9 cellular contexts compared by ENCODE assay signal in the genomic region with DNA sequence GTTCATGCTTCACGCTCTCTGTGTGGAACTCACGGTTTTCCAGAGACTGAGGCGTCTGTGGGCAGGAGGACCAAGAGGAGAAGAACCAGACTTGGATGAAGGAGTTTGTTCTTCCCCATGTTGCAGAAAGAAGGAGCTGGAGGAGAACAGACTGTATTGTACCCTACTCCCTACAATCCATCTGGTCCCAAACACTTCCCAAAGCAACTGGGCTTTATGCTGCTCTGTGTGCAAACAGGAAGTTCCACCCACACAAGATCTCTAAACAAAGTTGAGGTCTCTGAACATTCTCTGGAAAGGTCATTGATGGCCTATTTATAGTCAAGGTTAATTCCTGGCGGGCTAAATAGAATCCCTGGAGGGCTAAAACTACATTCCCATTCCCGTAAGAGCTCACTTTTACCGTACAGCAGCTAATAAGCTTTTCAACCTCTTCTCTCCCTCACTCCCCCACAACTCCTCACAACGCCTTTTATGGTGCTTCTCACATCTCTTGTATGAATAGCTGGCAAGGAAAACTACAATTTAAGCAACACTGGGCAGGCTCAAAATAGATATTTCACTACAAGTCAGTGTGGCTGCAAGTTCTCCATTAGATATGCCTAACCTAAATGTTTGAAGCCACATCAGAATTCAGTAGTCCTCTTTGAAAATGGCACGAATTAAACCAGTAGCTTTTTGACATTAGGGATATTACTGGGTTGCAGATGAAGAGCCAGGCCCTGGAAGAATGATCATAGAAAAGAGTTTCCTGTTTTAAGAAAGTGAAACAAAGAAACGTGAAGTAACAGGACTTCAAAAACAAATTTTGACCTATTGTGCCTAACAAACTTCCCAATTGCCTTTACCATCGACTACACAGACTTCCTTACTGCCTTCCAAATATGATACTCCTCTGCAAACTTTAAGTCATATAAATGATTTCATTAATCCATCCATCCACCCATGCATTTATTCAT. TPM values are rescaled to one million over a fixed set of nuclear protein-coding genes. Genes with fewer than 3 reads are reported as not detected.
DNase-seq lines count a peak whose midpoint lies in the region; FAIRE-seq and TF ChIP-seq lines count a peak whose summit lies in the region.
"Had no signal": no experiment of that assay in that cellular context is flagged by ENCODE, and none has a peak within 500 bp of the region (broad histone marks: within the 10 kb centered on the region; RNA-seq: fewer than 3 reads in every experiment).

A gene (minus strand): TSS at position 189 of the 959 bp plus-strand sequence. CDS start 70 bp downstream, at position 119.

- peaks cover 2% of the 10 kb centered on the region for H3K27me3 Mint-ChIP-seq in activated CD4-positive, alpha-beta T cell treated with anti-CD3 and anti-CD28 coated beads, Interleukin-2, amount 10 ng/mL, durations not matched to agents 24 days and 14 days
- H3K27me3 Mint-ChIP-seq in neural crest cell (ENCODE audit: low read depth): no peaks in the 10 kb centered on the region

- intact Hi-C loops in activated CD4-positive, alpha-beta T cell treated with anti-CD3 and anti-CD28 coated beads, Interleukin-2, amount 10 ng/mL, durations not matched to agents 24 days and 14 days (cut with micrococcal nuclease): no loop called here

- DNase-seq in activated CD4-positive, alpha-beta T cell treated with anti-CD3 and anti-CD28 coated beads, Interleukin-2, amount 10 ng/mL, durations not matched to agents 24 days and 14 days: peak; percentile 11
- DNase-seq in activated CD4-positive, alpha-beta T cell treated with anti-CD3 and anti-CD28 coated beads, Interleukin-2, amount 50 U/mL, for 4 hours: no peak
- DNase-seq in globus pallidus (ENCODE audit: low spot score): peak; percentile 43
- no peak for DNase-seq in neural crest cell (ENCODE audit: low read depth, low spot score)
- peak; percentile 26 for DNase-seq in urothelium cell line (ENCODE audit: low spot score)
- DNase-seq in C1 segment of cervical spinal cord (lab: John Stamatoyannopoulos, UW): no peak
- no peak for DNase-seq in NCI-H2029 (lab: John Stamatoyannopoulos, UW)
- no peak for DNase-seq in DMS 273 treated with DMSO at 0.1 percent for 48 hours (lab: John Stamatoyannopoulos, UW)

- no peak within 1 kb of the TSS for H3K27ac Mint-ChIP-seq in activated CD4-positive, alpha-beta T cell treated with anti-CD3 and anti-CD28 coated beads, Interleukin-2, amount 10 ng/mL, durations not matched to agents 24 days and 14 days
- peak within 1 kb of the TSS; percentile 16 for H3K27ac Mint-ChIP-seq in neural crest cell (ENCODE audit: unreplicated experiment)

- H3K4me1 Mint-ChIP-seq in activated CD4-positive, alpha-beta T cell treated with anti-CD3 and anti-CD28 coated beads, Interleukin-2, amount 10 ng/mL, durations not matched to agents 24 days and 14 days: peaks cover 5% of the 10 kb centered on the region
- peaks cover 42% of the 10 kb centered on the region for H3K4me1 Mint-ChIP-seq in neural crest cell

- no peak for TF ChIP-seq CTCF in neural crest cell (conservative IDR thresholded peaks at IDR 0.05)

- FAIRE-seq in urothelium cell line (lab: Jason Lieb, UNC): no peak
- FAIRE-seq: A549 had no signal

- H3K9me3 Mint-ChIP-seq in activated CD4-positive, alpha-beta T cell treated with anti-CD3 and anti-CD28 coated beads, Interleukin-2, amount 10 ng/mL, durations not matched to agents 24 days and 14 days: no peaks in the 10 kb centered on the region
- H3K9me3 Mint-ChIP-seq in neural crest cell: no peaks in the 10 kb centered on the region

- no peaks in the 10 kb centered on the region for H3K36me3 Mint-ChIP-seq in activated CD4-positive, alpha-beta T cell treated with anti-CD3 and anti-CD28 coated beads, Interleukin-2, amount 10 ng/mL, durations not matched to agents 24 days and 14 days (ENCODE audit: low read depth)
- peaks cover 12% of the 10 kb centered on the region for H3K36me3 Mint-ChIP-seq in neural crest cell (ENCODE audit: low read depth)

- no peak within 1 kb of the TSS for H3K4me3 Mint-ChIP-seq in activated CD4-positive, alpha-beta T cell treated with anti-CD3 and anti-CD28 coated beads, Interleukin-2, amount 10 ng/mL, durations not matched to agents 24 days and 14 days
- H3K4me3 Mint-ChIP-seq in neural crest cell: peak within 1 kb of the TSS; percentile 56

RNA-seq across cellular contexts. Expression of the gene that starts here (rescaled TPM):
- not detected in 2 replicates for total RNA-seq in activated CD4-positive, alpha-beta T cell treated with anti-CD3 and anti-CD28 coated beads, Interleukin-2, amount 10 ng/mL, durations not matched to agents 24 days and 14 days
- 66.4 and 76.7 TPM in 2 replicates for total RNA-seq in neural crest cell

Comparison
In these comparisons a context has a peak if more than half of its experiments do, and no peak if none do; other contexts are left out.
1. RNA of the gene that starts here (total RNA-seq): 66.4 to 76.7 TPM in neural crest cell; not detected in activated CD4-positive, alpha-beta T cell treated with anti-CD3 and anti-CD28 coated beads, Interleukin-2, amount 10 ng/mL, durations not matched to agents 24 days and 14 days; every median in the first group is over 10 times any median in the second.
2. Peak in DNase-seq in activated CD4-positive, alpha-beta T cell treated with anti-CD3 and anti-CD28 coated beads, Interleukin-2, amount 10 ng/mL, durations not matched to agents 24 days and 14 days; RNA of the gene not detected or under 1 TPM.
3. DNase-seq: peak in globus pallidus (single experiment) and urothelium cell line (single experiment); none in activated CD4-positive, alpha-beta T cell treated with anti-CD3 and anti-CD28 coated beads, Interleukin-2, amount 50 U/mL, for 4 hours (0 of 2), neural crest cell (single experiment), C1 segment of cervical spinal cord (0 of 14), NCI-H2029 (single experiment) and DMS 273 treated with DMSO at 0.1 percent for 48 hours (single experiment).